ENCODE assay signal across 4 cellular contexts in genomic region chr16:74422086-74422485, GRCh38. TPM values are rescaled to one million over a fixed set of nuclear protein-coding genes. Genes with fewer than 3 reads are reported as not detected.
"Had no signal": no experiment of that assay in that cellular context is flagged by ENCODE, and none has a peak within 500 bp of the region (broad histone marks: within the 10 kb centered on the region; RNA-seq: fewer than 3 reads in every experiment).

No MANE protein-coding gene starts in this region.

RNA-seq across cellular contexts. Expression of gene CLEC18B, which starts 0.8 kb away (rescaled TPM):
- total RNA-seq: dermis microvascular lymphatic vessel endothelial cell, endodermal cell, mononuclear cell had no signal

RNA-seq across cellular contexts. Expression of gene NPIPB15, which starts 46.0 kb away (rescaled TPM):
- total RNA-seq: left ventricle myocardium inferior had no signal
